Comparison of ENCODE assay signal across 1 cellular context in the genomic region with DNA sequence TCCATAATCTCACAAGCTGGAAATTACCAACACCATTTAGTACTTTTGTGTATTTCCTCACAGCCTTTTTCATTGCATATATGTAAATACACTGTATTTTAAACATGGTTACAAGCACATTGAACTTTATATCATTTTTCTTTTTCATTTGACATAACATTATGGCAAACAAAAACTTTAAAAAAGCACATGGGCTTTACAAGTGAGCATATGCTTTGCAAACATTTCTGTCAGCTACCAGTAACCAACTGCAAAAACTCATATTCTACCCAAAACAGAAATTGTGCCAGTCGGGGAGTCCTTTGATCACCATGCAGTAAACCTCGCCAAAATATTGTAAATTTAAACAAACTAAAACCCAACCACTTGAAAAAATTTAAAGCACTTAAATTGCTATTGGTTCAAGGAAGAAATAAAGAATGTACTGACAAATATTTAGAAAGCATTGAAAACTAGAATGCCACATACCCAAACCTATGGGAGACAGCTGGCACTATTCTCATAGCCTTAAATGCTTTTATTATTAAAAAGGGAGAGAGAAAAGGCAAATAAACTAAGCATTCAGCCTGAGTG.
TF ChIP-seq lines count a peak whose summit lies in the region.

No MANE protein-coding gene starts in this region.

TF ChIP-seq in HepG2, 621 proteins besides CTCF, POLR2A, EP300 and RAD21:
- no peak for TF ChIP-seq ZSCAN9 (CRISPR knock-in tag; IDR thresholded peaks at IDR 0.05; ENCODE audit: borderline replicate concordance)
- TF ChIP-seq MNT (IDR thresholded peaks at IDR 0.05), result peak; percentile 59
